In genomic region chr2:105287692-105288091, GRCh38 we compare ENCODE assay signal across 8 cellular contexts. TPM values are rescaled to one million over a fixed set of nuclear protein-coding genes. Genes with fewer than 3 reads are reported as not detected.
A peak's percentile ranks its signal among the peaks of the same experiment; 100 is the strongest.
DNase-seq lines count a peak whose midpoint lies in the region; ATAC-seq, FAIRE-seq and TF ChIP-seq lines count a peak whose summit lies in the region.

No MANE protein-coding gene starts in this region.

- H3K27me3 Mint-ChIP-seq in CD4-positive, alpha-beta memory T cell: no peaks in the 10 kb centered on the region

- TF ChIP-seq CTCF in OCI-LY7 (conservative IDR thresholded peaks at IDR 0.05; ENCODE audit: low read length) (peak; percentile 70), bronchial epithelial cell (IDR thresholded peaks at IDR 0.05; ENCODE audit: insufficient read depth, low read length, severe bottlenecking) (peak; percentile 38)

- H4K20me1 ChIP-seq in OCI-LY7 (ENCODE audit: insufficient read depth, low read length): no peaks in the 10 kb centered on the region

- BruUV-seq in OCI-LY7 (replicated peaks; lab: Mats Ljungman, UMichigan): no TSS peak

- no peaks in the 10 kb centered on the region for H3K4me1 ChIP-seq in CD4-positive, alpha-beta memory T cell (ENCODE audit: insufficient read depth, low read length)
- no peaks in the 10 kb centered on the region for H3K4me1 ChIP-seq in OCI-LY7 (ENCODE audit: insufficient read depth, low read length, poor library complexity, severe bottlenecking)

- no peak overlapping the region for H3K4me3 ChIP-seq in CD4-positive, alpha-beta memory T cell (ENCODE audit: low read length in 2 of 2)
- no peak overlapping the region for H3K4me3 ChIP-seq in OCI-LY7 (ENCODE audit: low read depth, low read length, poor library complexity, severe bottlenecking)
- no peak overlapping the region for H3K4me3 ChIP-seq in bronchial epithelial cell (ENCODE audit: low read depth, low read length)

- POLR2A ChIA-PET in CD4-positive, alpha-beta memory T cell (lab: Charles Lee; ENCODE audit: partially characterized antibody): interaction anchor here (0.6 kb wide), 1 partner anchor 9 kb away, joined by 3 read pairs; no protein-coding TSS in a partner anchor
- POLR2A ChIA-PET in OCI-LY7 (lab: Charles Lee): interaction anchor here (0.6 kb wide), 1 partner anchor 1171 kb away, joined by 9 read pairs; no protein-coding TSS in a partner anchor

- H3K4me3 Mint-ChIP-seq in CD4-positive, alpha-beta memory T cell: no peak overlapping the region

- H3K9me3 ChIP-seq in CD4-positive, alpha-beta memory T cell (ENCODE audit: control insufficient read depth in 1 of 2, low read length in 2 of 2): no peaks in the 10 kb centered on the region
- H3K9me3 ChIP-seq in OCI-LY7 (ENCODE audit: low read length): no peaks in the 10 kb centered on the region

- H3K79me2 ChIP-seq in OCI-LY7 (ENCODE audit: insufficient read depth, low read depth, low read length): no peaks in the 10 kb centered on the region

- H3K9me3 Mint-ChIP-seq in CD4-positive, alpha-beta memory T cell: no peaks in the 10 kb centered on the region

- no peaks in the 10 kb centered on the region for H3K27me3 ChIP-seq in CD4-positive, alpha-beta memory T cell (ENCODE audit: insufficient read depth, low read length)
- H3K27me3 ChIP-seq in bronchial epithelial cell (ENCODE audit: control insufficient read depth, insufficient read depth, low read length): no peaks in the 10 kb centered on the region

- intact Hi-C loops in CD4-positive, alpha-beta memory T cell (cut with micrococcal nuclease): no loop called here
- intact Hi-C loops in OCI-LY7 (cut with micrococcal nuclease; ENCODE audit: unreplicated experiment): no loop called here

- peaks cover 64 to 85% of the 10 kb centered on the region in 2 donors for H3K36me3 Mint-ChIP-seq in CD4-positive, alpha-beta memory T cell

- H3K36me3 ChIP-seq in CD4-positive, alpha-beta memory T cell (ENCODE audit: insufficient read depth, low read length): peaks cover 36% of the 10 kb centered on the region
- H3K36me3 ChIP-seq in OCI-LY7 (ENCODE audit: insufficient read depth, low read length): peaks cover 93% of the 10 kb centered on the region
- peaks cover 5% of the 10 kb centered on the region for H3K36me3 ChIP-seq in bronchial epithelial cell (ENCODE audit: control insufficient read depth, insufficient read depth, low read length)

- H3K4me1 Mint-ChIP-seq in CD4-positive, alpha-beta memory T cell: peaks cover 0 to 1% (median 0%) of the 10 kb centered on the region in 4 donors

- peak in 4 of 5 donors; percentile 4 to 33 (median 8) for DNase-seq in CD4-positive, alpha-beta memory T cell
- DNase-seq in OCI-LY7 (ENCODE audit: low spot score) (peak; percentile 31), bronchial epithelial cell (ENCODE audit: low read depth) (peak; percentile 50), myocyte (ENCODE audit: low read depth) (peak; percentile 40), mucosa of gallbladder (ENCODE audit: low spot score) (no peak), NCI-H2107 treated with DMSO at 0.1 percent for 48 hours (lab: John Stamatoyannopoulos, UW; ENCODE audit: unreplicated experiment) (no peak)

- CTCF ChIA-PET in CD4-positive, alpha-beta memory T cell (lab: Charles Lee; ENCODE audit: partially characterized antibody): interaction anchor here (1.2 kb wide), 1 partner anchor 14 kb away, joined by 3 read pairs; no protein-coding TSS in a partner anchor
- CTCF ChIA-PET in OCI-LY7 (lab: Charles Lee; ENCODE audit: unreplicated experiment): no interaction called here

- no peaks in the 10 kb centered on the region for H3K9me2 ChIP-seq in OCI-LY7 (ENCODE audit: insufficient read depth, low read length)

- H3K4me2 ChIP-seq in OCI-LY7 (ENCODE audit: low read length): no peak overlapping the region

- peak overlapping the region in 1 of 7 donors; percentile 80 for H3K27ac Mint-ChIP-seq in CD4-positive, alpha-beta memory T cell

- no peak overlapping the region for H2AFZ ChIP-seq in OCI-LY7 (ENCODE audit: low read length)

- no peak for FAIRE-seq in bronchial epithelial cell (lab: Jason Lieb, UNC)

- no peak overlapping the region for H3K27ac ChIP-seq in CD4-positive, alpha-beta memory T cell (ENCODE audit: low read depth, low read length)
- H3K27ac ChIP-seq in OCI-LY7 (ENCODE audit: low read depth, low read length, poor library complexity, severe bottlenecking): no peak overlapping the region

- ATAC-seq in GM21526 (IDR thresholded peaks at IDR 0.05; ENCODE audit: low FRiP score, unreplicated experiment): peak; percentile 59
- ATAC-seq in HG02840 (IDR thresholded peaks at IDR 0.05; ENCODE audit: low FRiP score, unreplicated experiment): no peak

RNA-seq across cellular contexts. Expression of gene TGFBRAP1, which starts 41.8 kb away (rescaled TPM):
- 10 to 100 TPM; 20.6 to 21.0 TPM for total RNA-seq in CD4-positive, alpha-beta memory T cell
- polyA plus RNA-seq in CD4-positive, alpha-beta memory T cell: 10 to 100 TPM; 19.9 to 27.4 TPM
- total RNA-seq in OCI-LY7 (2014; rRNA removed; shearing (Covaris generic)): 17.6 and 24.6 TPM in 2 replicates
- total RNA-seq in OCI-LY7 (2022) (20.5 and 22.2 TPM in 2 replicates), bronchial epithelial cell (10.8 and 13.7 TPM in 2 replicates), myocyte (25.8 and 27.8 TPM in 2 replicates), mucosa of gallbladder (19.1 TPM)
- polyA plus RNA-seq in myocyte (2012): 38.0 TPM

RNA-seq across cellular contexts. Expression of gene GPR45, which starts 46.1 kb away (rescaled TPM):
- total RNA-seq in CD4-positive, alpha-beta memory T cell: not detected
- not detected for polyA plus RNA-seq in CD4-positive, alpha-beta memory T cell
- total RNA-seq in OCI-LY7 (2014; rRNA removed; shearing (Covaris generic)): not detected in 2 replicates
- total RNA-seq in OCI-LY7 (2022) (not detected in 2 replicates), bronchial epithelial cell (not detected in 2 replicates), myocyte (not detected in 2 replicates), mucosa of gallbladder (not detected)
- 0.32 TPM for polyA plus RNA-seq in myocyte (2012)

RNA-seq across cellular contexts. Expression of gene C2orf49, which starts 49.6 kb away (rescaled TPM):
- 10 to 100 TPM; 29.5 to 29.9 TPM for total RNA-seq in CD4-positive, alpha-beta memory T cell
- polyA plus RNA-seq in CD4-positive, alpha-beta memory T cell: 10 to 100 TPM in 1 of 2 donors, 1 to 10 TPM in 1; 8.7 to 10.9 TPM
- 11.8 and 13.1 TPM in 2 replicates for total RNA-seq in OCI-LY7 (2014; rRNA removed; shearing (Covaris generic))
- total RNA-seq in OCI-LY7 (2022) (17.0 and 18.3 TPM in 2 replicates), bronchial epithelial cell (25.6 and 28.2 TPM in 2 replicates), myocyte (32.8 and 33.9 TPM in 2 replicates), mucosa of gallbladder (17.4 TPM)
- 16.4 TPM for polyA plus RNA-seq in myocyte (2012)

Comparison
In these comparisons a context has a peak if more than half of its experiments do, and no peak if none do; other contexts are left out.
1. DNase-seq: peak in CD4-positive, alpha-beta memory T cell (4 of 5), OCI-LY7 (single experiment), bronchial epithelial cell (single experiment) and myocyte (single experiment); none in mucosa of gallbladder (single experiment) and NCI-H2107 treated with DMSO at 0.1 percent for 48 hours (single experiment).